Comparison of ENCODE assay signal across 9 cellular contexts in the genomic region with DNA sequence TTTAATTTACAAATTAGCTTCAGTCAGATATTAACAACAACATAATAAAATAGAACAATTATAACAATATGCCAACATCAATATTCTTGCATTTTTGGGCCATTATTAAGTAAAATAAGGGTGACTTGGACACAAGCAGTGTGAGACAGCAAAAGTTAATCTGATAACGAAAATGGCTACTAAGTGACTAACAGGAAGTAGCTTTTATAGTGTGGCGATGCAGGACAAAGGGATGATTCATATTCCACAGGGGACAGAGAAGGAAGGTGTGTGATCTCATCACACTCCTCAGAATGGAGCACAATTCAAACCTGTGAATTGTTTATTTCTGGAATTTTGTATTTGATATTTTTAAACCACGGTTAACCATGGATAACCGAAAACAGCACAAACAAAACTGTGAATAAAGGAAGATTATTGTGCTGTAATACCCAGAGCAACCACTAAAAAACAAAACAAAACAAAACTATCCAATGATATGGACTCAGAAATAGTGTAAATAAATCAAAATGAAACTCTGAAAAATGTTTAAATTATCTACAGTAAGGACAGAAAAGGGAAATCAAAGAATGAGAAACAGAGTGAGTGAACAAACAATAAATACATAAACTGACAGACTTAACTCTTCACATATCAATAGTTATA.
A peak's percentile ranks its signal among the peaks of the same experiment; 100 is the strongest.
DNase-seq lines count a peak whose midpoint lies in the region; ATAC-seq, FAIRE-seq and TF ChIP-seq lines count a peak whose summit lies in the region.
"Had no signal": no experiment of that assay in that cellular context is flagged by ENCODE, and none has a peak within 500 bp of the region (broad histone marks: within the 10 kb centered on the region; RNA-seq: fewer than 3 reads in every experiment).

No MANE protein-coding gene starts in this region.

- H3K9me3 ChIP-seq in esophagus squamous epithelium: no peaks in the 10 kb centered on the region

- H3K9me3 Mint-ChIP-seq in natural killer cell treated with Interleukin-12 subunit alpha and Interleukin-12 subunit beta and Interleukin-15 and Interleukin-18, amount 100 ng/mL, for 72 hours: peaks cover 2% of the 10 kb centered on the region
- H3K9me3 Mint-ChIP-seq in activated CD4-positive, alpha-beta memory T cell treated with anti-CD3 and anti-CD28 coated beads, Interleukin-2, amount 10 ng/mL, durations not matched to agents 7 days and 5 days: no peaks in the 10 kb centered on the region

- no peaks in the 10 kb centered on the region for H3K36me3 Mint-ChIP-seq in natural killer cell treated with Interleukin-12 subunit alpha and Interleukin-12 subunit beta and Interleukin-15 and Interleukin-18, amount 100 ng/mL, for 72 hours
- H3K36me3 Mint-ChIP-seq in activated CD4-positive, alpha-beta memory T cell treated with anti-CD3 and anti-CD28 coated beads, Interleukin-2, amount 10 ng/mL, durations not matched to agents 7 days and 5 days (ENCODE audit: low read depth): no peaks in the 10 kb centered on the region

- H3K27ac Mint-ChIP-seq in natural killer cell treated with Interleukin-12 subunit alpha and Interleukin-12 subunit beta and Interleukin-15 and Interleukin-18, amount 100 ng/mL, for 72 hours: no peak overlapping the region
- H3K27ac Mint-ChIP-seq in activated CD4-positive, alpha-beta memory T cell treated with anti-CD3 and anti-CD28 coated beads, Interleukin-2, amount 10 ng/mL, durations not matched to agents 7 days and 5 days: no peak overlapping the region

- TF ChIP-seq POLR2A in GM12891 (IDR thresholded peaks at IDR 0.05; ENCODE audit: low read depth, low read length): no peak
- no peak for TF ChIP-seq POLR2A in esophagus squamous epithelium (IDR thresholded peaks at IDR 0.05)

- POLR2A ChIA-PET in activated CD4-positive, alpha-beta memory T cell treated with anti-CD3 and anti-CD28 coated beads, Interleukin-2, amount 10 ng/mL, durations not matched to agents 7 days and 5 days (lab: Charles Lee): no interaction called here

- no peak overlapping the region for H3K27ac ChIP-seq in esophagus squamous epithelium
- H3K27ac ChIP-seq: WERI-Rb-1 had no signal

- no peaks in the 10 kb centered on the region for H3K27me3 ChIP-seq in esophagus squamous epithelium

- 47 to 55% methylated on average over 4 of the region's 4 CpGs for WGBS in esophagus squamous epithelium, 2 donors

- in situ Hi-C loops in astrocyte of the cerebellum (cut with HindIII; ENCODE audit: low sequenced_read_pairs): no loop called here

- DNase-seq in DMS114 treated with DMSO at 0.1 percent for 48 hours (lab: John Stamatoyannopoulos, UW; ENCODE audit: unreplicated experiment) (peak; percentile 0), M059J (ENCODE audit: low read depth) (peak; percentile 94), astrocyte of the cerebellum (ENCODE audit: low read depth) (peak; percentile 16), myocyte (ENCODE audit: low read depth) (peak; percentile 57), GM12891 (ENCODE audit: insufficient read length, low spot score) (no peak), esophagus squamous epithelium (lab: John Stamatoyannopoulos, UW) (no peak)
- no peak for DNase-seq in natural killer cell treated with Interleukin-12 subunit alpha and Interleukin-12 subunit beta and Interleukin-15 and Interleukin-18, amount 100 ng/mL, for 72 hours (ENCODE audit: low spot score)
- DNase-seq in activated CD4-positive, alpha-beta memory T cell treated with anti-CD3 and anti-CD28 coated beads, Interleukin-2, amount 10 ng/mL, durations not matched to agents 7 days and 5 days: no peak
- DNase-seq: WERI-Rb-1 had no signal

- no peaks in the 10 kb centered on the region for H3K4me1 ChIP-seq in esophagus squamous epithelium

- intact Hi-C loops in esophagus squamous epithelium (cut with DNase I): no loop called here

- H3K4me3 ChIP-seq in astrocyte of the cerebellum (ENCODE audit: low read depth, low read length) (no peak overlapping the region), esophagus squamous epithelium (no peak overlapping the region)

- peaks cover 3 to 28% of the 10 kb centered on the region in 2 donors for H3K27me3 Mint-ChIP-seq in natural killer cell treated with Interleukin-12 subunit alpha and Interleukin-12 subunit beta and Interleukin-15 and Interleukin-18, amount 100 ng/mL, for 72 hours
- H3K27me3 Mint-ChIP-seq in activated CD4-positive, alpha-beta memory T cell treated with anti-CD3 and anti-CD28 coated beads, Interleukin-2, amount 10 ng/mL, durations not matched to agents 7 days and 5 days: peaks cover 10% of the 10 kb centered on the region

- FAIRE-seq in GM12891 (lab: Jason Lieb, UNC): no peak

- ATAC-seq in natural killer cell treated with Interleukin-12 subunit alpha and Interleukin-12 subunit beta and Interleukin-15 and Interleukin-18, amount 100 ng/mL, for 72 hours: no peak

- no peaks in the 10 kb centered on the region for H3K36me3 ChIP-seq in esophagus squamous epithelium
- H3K36me3 ChIP-seq: WERI-Rb-1 had no signal

- TF ChIP-seq CTCF in astrocyte of the cerebellum (IDR thresholded peaks at IDR 0.05; ENCODE audit: low read depth, low read length, missing control alignments) (peak; percentile 5), esophagus squamous epithelium (IDR thresholded peaks at IDR 0.05) (peak in 1 of 6 experiments; percentile 12)

- CTCF ChIA-PET in activated CD4-positive, alpha-beta memory T cell treated with anti-CD3 and anti-CD28 coated beads, Interleukin-2, amount 10 ng/mL, durations not matched to agents 7 days and 5 days (lab: Charles Lee): interaction anchor here (1.0 kb wide), 1 partner anchor 35 kb away, joined by 3 read pairs; no protein-coding TSS in a partner anchor

- H3K4me3 Mint-ChIP-seq in natural killer cell treated with Interleukin-12 subunit alpha and Interleukin-12 subunit beta and Interleukin-15 and Interleukin-18, amount 100 ng/mL, for 72 hours: no peak overlapping the region
- H3K4me3 Mint-ChIP-seq in activated CD4-positive, alpha-beta memory T cell treated with anti-CD3 and anti-CD28 coated beads, Interleukin-2, amount 10 ng/mL, durations not matched to agents 7 days and 5 days: no peak overlapping the region

- H3K4me1 Mint-ChIP-seq in natural killer cell treated with Interleukin-12 subunit alpha and Interleukin-12 subunit beta and Interleukin-15 and Interleukin-18, amount 100 ng/mL, for 72 hours (ENCODE audit: low read depth in 2 of 2): no peaks in the 10 kb centered on the region
- no peaks in the 10 kb centered on the region for H3K4me1 Mint-ChIP-seq in activated CD4-positive, alpha-beta memory T cell treated with anti-CD3 and anti-CD28 coated beads, Interleukin-2, amount 10 ng/mL, durations not matched to agents 7 days and 5 days

TF ChIP-seq in GM12891, 5 proteins besides CTCF, POLR2A, EP300 and RAD21:
- no peak for TF ChIP-seq PAX5 (IDR thresholded peaks at IDR 0.05; ENCODE audit: insufficient read depth, low read length, severe bottlenecking)
- TF ChIP-seq SPI1 (IDR thresholded peaks at IDR 0.05; ENCODE audit: low read depth, low read length): no peak
- TF ChIP-seq TAF1 (IDR thresholded peaks at IDR 0.05; ENCODE audit: low read depth, low read length): no peak
- TF ChIP-seq POU2F2 (IDR thresholded peaks at IDR 0.05; ENCODE audit: low read depth, low read length): no peak
- TF ChIP-seq POLR2AphosphoS5 (IDR thresholded peaks at IDR 0.05; ENCODE audit: low read depth, low read length): no peak

Comparison
In these comparisons a context has a peak if more than half of its experiments do, and no peak if none do; other contexts are left out.
1. DNase-seq: peak in DMS114 treated with DMSO at 0.1 percent for 48 hours (single experiment), M059J (single experiment), astrocyte of the cerebellum (single experiment) and myocyte (single experiment); none in natural killer cell treated with Interleukin-12 subunit alpha and Interleukin-12 subunit beta and Interleukin-15 and Interleukin-18, amount 100 ng/mL, for 72 hours (single experiment), activated CD4-positive, alpha-beta memory T cell treated with anti-CD3 and anti-CD28 coated beads, Interleukin-2, amount 10 ng/mL, durations not matched to agents 7 days and 5 days (single experiment), GM12891 (single experiment) and esophagus squamous epithelium (single experiment).